25 cellular contexts compared by ENCODE assay signal in the genomic region with DNA sequence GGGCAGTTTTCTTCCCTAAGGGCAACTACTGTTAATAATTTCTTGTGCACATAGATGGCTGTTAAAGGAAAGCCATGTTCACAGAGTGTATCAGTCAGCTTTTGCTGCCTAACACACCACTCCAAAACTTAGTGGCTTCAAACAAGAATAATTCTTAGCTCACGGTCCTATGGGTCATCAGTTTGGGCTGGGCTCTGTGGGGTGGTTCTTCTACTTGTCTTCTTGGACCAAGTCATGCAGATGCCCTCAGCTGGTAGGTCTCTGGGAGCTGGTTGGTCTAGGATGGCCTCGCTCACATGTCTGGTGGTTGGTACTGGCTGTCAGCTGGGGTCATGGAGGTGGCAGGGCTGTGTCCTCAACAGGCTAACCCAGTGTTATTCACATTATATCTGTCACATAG. TPM values are rescaled to one million over a fixed set of nuclear protein-coding genes. Genes with fewer than 3 reads are reported as not detected.
DNase-seq lines count a peak whose midpoint lies in the region; ATAC-seq, FAIRE-seq and TF ChIP-seq lines count a peak whose summit lies in the region.
"Had no signal": no experiment of that assay in that cellular context is flagged by ENCODE, and none has a peak within 500 bp of the region (broad histone marks: within the 10 kb centered on the region; RNA-seq: fewer than 3 reads in every experiment).

No MANE protein-coding gene starts in this region.

- H3K79me2 ChIP-seq in smooth muscle cell (ENCODE audit: low read depth) = no peaks in the 10 kb centered on the region

- no peak overlapping the region for H3K4me3 Mint-ChIP-seq in stimulated activated naive CD8-positive, alpha-beta T cell treated with anti-CD3 and anti-CD28 coated beads, Interleukin-15, amount 100 ng/mL, for 72 hours
- H3K4me3 Mint-ChIP-seq in dendritic cell treated with granulocyte-macrophage colony-stimulating factor and Interleukin-4, amounts not matched to agents 40 ng/mL and 50 ng/mL, for 4 days = peak overlapping the region; percentile 44
- H3K4me3 Mint-ChIP-seq: CD4-positive, alpha-beta memory T cell had no signal

- no peak overlapping the region for H3K4me2 ChIP-seq in smooth muscle cell
- H3K4me2 ChIP-seq: A549 had no signal

- peak overlapping the region; percentile 12 to 89 for H3K27ac Mint-ChIP-seq in stimulated activated naive CD8-positive, alpha-beta T cell treated with anti-CD3 and anti-CD28 coated beads, Interleukin-15, amount 100 ng/mL, for 72 hours
- H3K27ac Mint-ChIP-seq in dendritic cell treated with granulocyte-macrophage colony-stimulating factor and Interleukin-4, amounts not matched to agents 40 ng/mL and 50 ng/mL, for 4 days = peak overlapping the region; percentile 91
- H3K27ac Mint-ChIP-seq: CD4-positive, alpha-beta memory T cell had no signal

- H2AFZ ChIP-seq in smooth muscle cell (ENCODE audit: low read depth) = no peak overlapping the region

- no peaks in the 10 kb centered on the region for H3K27me3 Mint-ChIP-seq in stimulated activated naive CD8-positive, alpha-beta T cell treated with anti-CD3 and anti-CD28 coated beads, Interleukin-15, amount 100 ng/mL, for 72 hours
- peaks cover 2% of the 10 kb centered on the region for H3K27me3 Mint-ChIP-seq in dendritic cell treated with granulocyte-macrophage colony-stimulating factor and Interleukin-4, amounts not matched to agents 40 ng/mL and 50 ng/mL, for 4 days

- FAIRE-seq in urothelium cell line (lab: Jason Lieb, UNC) = peak; percentile 9
- FAIRE-seq: A549, D721Med, G401.6, GM12892, GM19239 had no signal

- DNase-seq in stimulated activated naive CD8-positive, alpha-beta T cell treated with anti-CD3 and anti-CD28 coated beads, Interleukin-15, amount 100 ng/mL, for 72 hours = no peak
- no peak for DNase-seq in stimulated activated naive CD8-positive, alpha-beta T cell treated with anti-CD3 and anti-CD28 coated beads, Interleukin-15, Interleukin-2, amounts not matched to agents 100 U/mL and 50 U/mL, for 24 hours
- DNase-seq in posterior vena cava (ENCODE audit: low spot score) (peak; percentile 16), urothelium cell line (ENCODE audit: low spot score) (no peak), kidney tubule cell (ENCODE audit: low spot score) (no peak), smooth muscle cell (lab: John Stamatoyannopoulos, UW; ENCODE audit: unreplicated experiment) (no peak)
- DNase-seq: BE2C; CD4-positive, alpha-beta memory T cell; COR-L47; DMS153; DMS79 treated with DMSO at 0.1 percent for 48 hours; EL; HCEC 1CT; IMR-90 had no signal

- H3K9me3 Mint-ChIP-seq in stimulated activated naive CD8-positive, alpha-beta T cell treated with anti-CD3 and anti-CD28 coated beads, Interleukin-15, amount 100 ng/mL, for 72 hours = no peaks in the 10 kb centered on the region
- H3K9me3 Mint-ChIP-seq in dendritic cell treated with granulocyte-macrophage colony-stimulating factor and Interleukin-4, amounts not matched to agents 40 ng/mL and 50 ng/mL, for 4 days = no peaks in the 10 kb centered on the region

- H3K27ac ChIP-seq in smooth muscle cell (ENCODE audit: low read depth) = no peak overlapping the region
- H3K27ac ChIP-seq: A549, C4-2B, HL-60 had no signal

- 100% methylated on average over 2 of the region's 2 CpGs for WGBS in smooth muscle cell (ENCODE audit: low lambda C conversion rate)

- no peaks in the 10 kb centered on the region for H3F3A ChIP-seq in smooth muscle cell (ENCODE audit: low read depth)

- no peaks in the 10 kb centered on the region for H4K20me1 ChIP-seq in smooth muscle cell (ENCODE audit: low read depth)

- H3K36me3 ChIP-seq in smooth muscle cell (ENCODE audit: low read depth) = no peaks in the 10 kb centered on the region
- H3K36me3 ChIP-seq: BE2C had no signal

- no peak for TF ChIP-seq CTCF in smooth muscle cell (IDR thresholded peaks at IDR 0.05; ENCODE audit: borderline replicate concordance, insufficient read depth, poor library complexity, severe bottlenecking)

- H3K4me1 Mint-ChIP-seq in stimulated activated naive CD8-positive, alpha-beta T cell treated with anti-CD3 and anti-CD28 coated beads, Interleukin-15, amount 100 ng/mL, for 72 hours = peaks cover 29% of the 10 kb centered on the region
- H3K4me1 Mint-ChIP-seq in dendritic cell treated with granulocyte-macrophage colony-stimulating factor and Interleukin-4, amounts not matched to agents 40 ng/mL and 50 ng/mL, for 4 days (ENCODE audit: low read depth) = peaks cover 87% of the 10 kb centered on the region

- intact Hi-C loops in dendritic cell treated with granulocyte-macrophage colony-stimulating factor and Interleukin-4, amounts not matched to agents 40 ng/mL and 50 ng/mL, for 4 days (cut with micrococcal nuclease) = no loop called here
- intact Hi-C loops in posterior vena cava (cut with DNase I) = no loop called here

- H3K4me3 ChIP-seq in smooth muscle cell = no peak overlapping the region
- H3K4me3 ChIP-seq: A549 had no signal

- H3K9me3 ChIP-seq in smooth muscle cell (replicated peaks; ENCODE audit: low read depth) = no peaks in the 10 kb centered on the region
- H3K9me3 ChIP-seq: A549, BE2C had no signal

- no peaks in the 10 kb centered on the region for H3K27me3 ChIP-seq in smooth muscle cell (ENCODE audit: low read depth)
- H3K27me3 ChIP-seq: BE2C had no signal

- H3K4me1 ChIP-seq in smooth muscle cell (ENCODE audit: low read depth) = no peaks in the 10 kb centered on the region
- H3K4me1 ChIP-seq: A549, BE2C had no signal

- H3K36me3 Mint-ChIP-seq in dendritic cell treated with granulocyte-macrophage colony-stimulating factor and Interleukin-4, amounts not matched to agents 40 ng/mL and 50 ng/mL, for 4 days (ENCODE audit: low read depth) = peaks cover 35% of the 10 kb centered on the region
- H3K36me3 Mint-ChIP-seq: CD4-positive, alpha-beta memory T cell had no signal

- H3K9ac ChIP-seq in smooth muscle cell (ENCODE audit: low read depth) = no peak overlapping the region

- no peak for ATAC-seq in stimulated activated naive CD8-positive, alpha-beta T cell treated with anti-CD3 and anti-CD28 coated beads, Interleukin-15, amount 100 ng/mL, for 72 hours
- ATAC-seq in stimulated activated naive CD8-positive, alpha-beta T cell treated with anti-CD3 and anti-CD28 coated beads, Interleukin-15, Interleukin-2, amounts not matched to agents 100 U/mL and 50 U/mL, for 24 hours = no peak
- ATAC-seq in HG03521 (IDR thresholded peaks at IDR 0.05; ENCODE audit: unreplicated experiment) = no peak
- ATAC-seq: A549 had no signal

RNA-seq across cellular contexts. Expression of a gene that starts 39.6 kb away (rescaled TPM):
- total RNA-seq in posterior vena cava (not detected), smooth muscle cell (not detected in 2 replicates)
- not detected in 2 replicates for polyA plus RNA-seq in smooth muscle cell
- total RNA-seq: CD4-positive, alpha-beta memory T cell; H4; IMR-90 had no signal
- polyA plus RNA-seq: A549; AG04450; CD4-positive, alpha-beta memory T cell; IMR-90 had no signal
